1 cellular context compared by ENCODE assay signal in the genomic region with DNA sequence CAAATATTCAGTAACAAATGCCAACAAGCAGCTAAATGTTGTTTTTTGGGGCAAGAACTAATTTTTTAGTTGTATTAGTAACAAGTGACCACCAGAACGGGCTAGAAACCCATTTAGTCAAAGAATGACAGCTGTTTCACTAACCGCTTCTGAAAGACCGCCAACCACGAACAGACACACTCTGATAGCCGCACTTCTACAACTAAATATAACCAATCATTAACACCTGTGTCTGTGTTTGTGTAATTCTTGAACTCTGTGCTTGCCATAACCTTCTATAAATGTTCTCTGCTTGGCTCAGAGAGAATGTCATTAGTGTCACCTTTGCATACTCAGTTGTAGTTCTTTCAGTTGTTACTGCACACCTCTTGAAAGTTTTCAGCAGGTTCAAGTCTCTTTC.
TF ChIP-seq lines count a peak whose summit lies in the region.

No MANE protein-coding gene starts in this region.

TF ChIP-seq in GM12878, 131 proteins besides CTCF, POLR2A, EP300 and RAD21 (continued from another document):
- TF ChIP-seq, protein P1, sequence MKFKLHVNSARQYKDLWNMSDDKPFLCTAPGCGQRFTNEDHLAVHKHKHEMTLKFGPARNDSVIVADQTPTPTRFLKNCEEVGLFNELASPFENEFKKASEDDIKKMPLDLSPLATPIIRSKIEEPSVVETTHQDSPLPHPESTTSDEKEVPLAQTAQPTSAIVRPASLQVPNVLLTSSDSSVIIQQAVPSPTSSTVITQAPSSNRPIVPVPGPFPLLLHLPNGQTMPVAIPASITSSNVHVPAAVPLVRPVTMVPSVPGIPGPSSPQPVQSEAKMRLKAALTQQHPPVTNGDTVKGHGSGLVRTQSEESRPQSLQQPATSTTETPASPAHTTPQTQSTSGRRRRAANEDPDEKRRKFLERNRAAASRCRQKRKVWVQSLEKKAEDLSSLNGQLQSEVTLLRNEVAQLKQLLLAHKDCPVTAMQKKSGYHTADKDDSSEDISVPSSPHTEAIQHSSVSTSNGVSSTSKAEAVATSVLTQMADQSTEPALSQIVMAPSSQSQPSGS (IDR thresholded peaks at IDR 0.05; ENCODE audit: low read length), result 0 out of 2 replicates have a peak, but pooled peaks have one; percentile 25
- TF ChIP-seq ASH2L (IDR thresholded peaks at IDR 0.05; ENCODE audit: borderline replicate concordance, low read depth), result no peak
- no peak for TF ChIP-seq ZNF24 (IDR thresholded peaks at IDR 0.05)
- no peak for TF ChIP-seq SPI1 (IDR thresholded peaks at IDR 0.05; ENCODE audit: borderline replicate concordance, insufficient read depth, low read depth, low read length)
- TF ChIP-seq TCF7 (IDR thresholded peaks at IDR 0.05; ENCODE audit: borderline replicate concordance), result peak; percentile 62; the same call in 1 of the 2 replicates
- TF ChIP-seq STAT3 (IDR thresholded peaks at IDR 0.05; ENCODE audit: low read depth, low read length), result no peak
